8 cellular contexts compared by ENCODE assay signal in genomic region chr19:7970716-7971448, GRCh38. TPM values are rescaled to one million over a fixed set of nuclear protein-coding genes. Genes with fewer than 3 reads are reported as not detected.
DNase-seq lines count a peak whose midpoint lies in the region; ATAC-seq lines count a peak whose summit lies in the region.

No MANE protein-coding gene starts in this region.

- no peaks in the 10 kb centered on the region for H3K4me1 ChIP-seq in Karpas-422 (ENCODE audit: low read length)

- no peak overlapping the region for H3K27ac Mint-ChIP-seq in activated CD4-positive, alpha-beta memory T cell treated with anti-CD3 and anti-CD28 coated beads, Interleukin-2, amount 10 ng/mL, durations not matched to agents 7 days and 5 days

- no peak overlapping the region for H3K27ac ChIP-seq in Karpas-422 (ENCODE audit: low read length)

- H3K4me3 ChIP-seq in Karpas-422 (ENCODE audit: low read length), result no peak overlapping the region

- CTCF ChIA-PET in activated CD4-positive, alpha-beta memory T cell treated with anti-CD3 and anti-CD28 coated beads, Interleukin-2, amount 10 ng/mL, durations not matched to agents 7 days and 5 days (lab: Charles Lee), result interaction anchor here (1.1 to 4.4 kb wide), 3 partner anchors 18 to 31 kb away, joined by 3 to 25 read pairs (median 23); partner anchors contain the start of gene TIMM44

- no peaks in the 10 kb centered on the region for H3K9me3 Mint-ChIP-seq in activated CD4-positive, alpha-beta memory T cell treated with anti-CD3 and anti-CD28 coated beads, Interleukin-2, amount 10 ng/mL, durations not matched to agents 7 days and 5 days

- no peak overlapping the region for H2AFZ ChIP-seq in Karpas-422 (ENCODE audit: low read length)

- H3K4me2 ChIP-seq in Karpas-422 (ENCODE audit: low read depth, low read length, poor library complexity, severe bottlenecking), result no peak overlapping the region

- no peaks in the 10 kb centered on the region for H4K20me1 ChIP-seq in Karpas-422 (ENCODE audit: insufficient read depth, low read depth, low read length)

- H3K4me1 Mint-ChIP-seq in activated CD4-positive, alpha-beta memory T cell treated with anti-CD3 and anti-CD28 coated beads, Interleukin-2, amount 10 ng/mL, durations not matched to agents 7 days and 5 days, result peaks cover 1% of the 10 kb centered on the region

- H3K36me3 ChIP-seq in Karpas-422 (ENCODE audit: insufficient read depth, low read length), result peaks cover 20% of the 10 kb centered on the region; the same call in 1 of the 2 replicates

- H3K9me2 ChIP-seq in Karpas-422 (replicated peaks; ENCODE audit: insufficient read depth, low read length), result no peaks in the 10 kb centered on the region

- H3K27me3 ChIP-seq in Karpas-422 (ENCODE audit: low read length), result no peaks in the 10 kb centered on the region

- no peak overlapping the region for H3K4me3 Mint-ChIP-seq in activated CD4-positive, alpha-beta memory T cell treated with anti-CD3 and anti-CD28 coated beads, Interleukin-2, amount 10 ng/mL, durations not matched to agents 7 days and 5 days

- peaks cover 33% of the 10 kb centered on the region for H3K36me3 Mint-ChIP-seq in activated CD4-positive, alpha-beta memory T cell treated with anti-CD3 and anti-CD28 coated beads, Interleukin-2, amount 10 ng/mL, durations not matched to agents 7 days and 5 days (ENCODE audit: low read depth)

- ATAC-seq in HG03457 (IDR thresholded peaks at IDR 0.05; ENCODE audit: unreplicated experiment), result no peak
- ATAC-seq in GM21423 (IDR thresholded peaks at IDR 0.05; ENCODE audit: unreplicated experiment), result no peak

- no peaks in the 10 kb centered on the region for H3K27me3 Mint-ChIP-seq in activated CD4-positive, alpha-beta memory T cell treated with anti-CD3 and anti-CD28 coated beads, Interleukin-2, amount 10 ng/mL, durations not matched to agents 7 days and 5 days

- peak; percentile 69 for DNase-seq in NCI-H82 (lab: John Stamatoyannopoulos, UW)
- DNase-seq in NCI-H82 treated with DMSO at 0.1 percent for 48 hours (lab: John Stamatoyannopoulos, UW; ENCODE audit: unreplicated experiment), result no peak
- DNase-seq in Karpas-422, result peak; percentile 65
- DNase-seq in activated CD4-positive, alpha-beta memory T cell treated with anti-CD3 and anti-CD28 coated beads, Interleukin-2, amount 10 ng/mL, durations not matched to agents 7 days and 5 days, result peak; percentile 28
- DNase-seq in iPS DF 4.7 (ENCODE audit: extremely low read depth, low spot score), result peak; percentile 46
- peak; percentile 23 for DNase-seq in stimulated activated CD4-positive, alpha-beta T cell treated with anti-CD3 and anti-CD28 coated beads, Interleukin-4, amount 100 ng/mL, for 24 hours

- H3K9me3 ChIP-seq in Karpas-422 (ENCODE audit: low read length), result no peaks in the 10 kb centered on the region

- POLR2A ChIA-PET in activated CD4-positive, alpha-beta memory T cell treated with anti-CD3 and anti-CD28 coated beads, Interleukin-2, amount 10 ng/mL, durations not matched to agents 7 days and 5 days (lab: Charles Lee), result no interaction called here

- no peaks in the 10 kb centered on the region for H3K79me2 ChIP-seq in Karpas-422 (ENCODE audit: low read length)

- no peak overlapping the region for H3K9ac ChIP-seq in Karpas-422 (ENCODE audit: low read length)

RNA-seq across cellular contexts. Expression of gene TIMM44, which starts 27.4 kb away (rescaled TPM):
- 43.7 and 53.1 TPM in 2 replicates for total RNA-seq in Karpas-422 (2014; rRNA removed; shearing (Covaris generic); ENCODE audit: low replicate concordance)
- total RNA-seq in activated CD4-positive, alpha-beta memory T cell treated with anti-CD3 and anti-CD28 coated beads, Interleukin-2, amount 10 ng/mL, durations not matched to agents 7 days and 5 days, result 10 to 100 TPM; 48.4 to 50.9 TPM

RNA-seq across cellular contexts. Expression of gene ELAVL1, which starts 34.6 kb away (rescaled TPM):
- 48.7 and 50.0 TPM in 2 replicates for total RNA-seq in Karpas-422 (2014; rRNA removed; shearing (Covaris generic); ENCODE audit: low replicate concordance)
- total RNA-seq in activated CD4-positive, alpha-beta memory T cell treated with anti-CD3 and anti-CD28 coated beads, Interleukin-2, amount 10 ng/mL, durations not matched to agents 7 days and 5 days, result 100 to 1,000 TPM in 1 of 2 experiments, 10 to 100 TPM in 1; 93.6 to 102 TPM

RNA-seq across cellular contexts. Expression of gene CTXN1, which starts 44.9 kb away (rescaled TPM):
- 0.18 TPM in 1 of 2 replicates, not detected in the other for total RNA-seq in Karpas-422 (2014; rRNA removed; shearing (Covaris generic); ENCODE audit: low replicate concordance)
- total RNA-seq in activated CD4-positive, alpha-beta memory T cell treated with anti-CD3 and anti-CD28 coated beads, Interleukin-2, amount 10 ng/mL, durations not matched to agents 7 days and 5 days, result not detected

RNA-seq across cellular contexts. Expression of gene SNAPC2, which starts 50.7 kb away (rescaled TPM):
- total RNA-seq in Karpas-422 (2014; rRNA removed; shearing (Covaris generic); ENCODE audit: low replicate concordance), result 9.8 and 22.0 TPM in 2 replicates
- 10 to 100 TPM; 20.4 to 24.1 TPM for total RNA-seq in activated CD4-positive, alpha-beta memory T cell treated with anti-CD3 and anti-CD28 coated beads, Interleukin-2, amount 10 ng/mL, durations not matched to agents 7 days and 5 days

RNA-seq across cellular contexts. Expression of gene TGFBR3L, which starts 56.3 kb away (rescaled TPM):
- total RNA-seq in Karpas-422 (2014; rRNA removed; shearing (Covaris generic); ENCODE audit: low replicate concordance), result not detected in 2 replicates
- total RNA-seq in activated CD4-positive, alpha-beta memory T cell treated with anti-CD3 and anti-CD28 coated beads, Interleukin-2, amount 10 ng/mL, durations not matched to agents 7 days and 5 days, result 1 to 10 TPM; 4.2 to 4.6 TPM
